In genomic region chr1:67485046-67485811, GRCh38 we compare ENCODE assay signal across 15 cellular contexts.
"Had no signal": no experiment of that assay in that cellular context is flagged by ENCODE, and none has a peak within 500 bp of the region (broad histone marks: within the 10 kb centered on the region; RNA-seq: fewer than 3 reads in every experiment).

No MANE protein-coding gene starts in this region.

- H3K36me3 ChIP-seq: breast epithelium, sigmoid colon had no signal

- H3K27ac ChIP-seq: breast epithelium, sigmoid colon had no signal

- H3K4me1 Mint-ChIP-seq: immature natural killer cell had no signal

- H3K9me3 Mint-ChIP-seq: dendritic cell treated with granulocyte-macrophage colony-stimulating factor and Interleukin-4, amounts not matched to agents 40 ng/mL and 50 ng/mL, for 4 days; effector memory CD8-positive, alpha-beta T cell; immature natural killer cell had no signal

- H3K36me3 Mint-ChIP-seq: activated naive CD8-positive, alpha-beta T cell; immature natural killer cell had no signal

- H3K27me3 ChIP-seq: breast epithelium, sigmoid colon had no signal

- H3K27ac Mint-ChIP-seq: activated naive CD8-positive, alpha-beta T cell; dendritic cell treated with granulocyte-macrophage colony-stimulating factor and Interleukin-4, amounts not matched to agents 40 ng/mL and 50 ng/mL, for 4 days; effector memory CD8-positive, alpha-beta T cell; immature natural killer cell had no signal

- DNase-seq: activated CD4-positive, alpha-beta T cell treated with anti-CD3 and anti-CD28 coated beads, Interleukin-2, amount 50 U/mL, for 1 hour; activated CD4-positive, CD25-positive, alpha-beta regulatory T cell; activated CD8-positive, alpha-beta memory T cell treated with anti-CD3 and anti-CD28 coated beads for 24 hours; activated gamma-delta T cell treated with Interleukin-2 at 50 U/mL for 16 hours; cerebellar nuclear complex; effector memory CD8-positive, alpha-beta T cell; foreskin melanocyte; head of caudate nucleus; immature natural killer cell; sigmoid colon; stimulated activated CD4-positive, alpha-beta T cell treated with anti-CD3 and anti-CD28 coated beads, Interleukin-12 subunit alpha, Interleukin-12 subunit beta, amount 100 ng/mL, for 4 hours; stimulated activated CD4-positive, alpha-beta T cell treated with anti-CD3 and anti-CD28 coated beads, Interleukin-2, amount 100 ng/mL, for 24 hours had no signal

- H3K9me3 ChIP-seq: breast epithelium, sigmoid colon had no signal

- H3K4me3 Mint-ChIP-seq: activated naive CD8-positive, alpha-beta T cell; dendritic cell treated with granulocyte-macrophage colony-stimulating factor and Interleukin-4, amounts not matched to agents 40 ng/mL and 50 ng/mL, for 4 days; effector memory CD8-positive, alpha-beta T cell; immature natural killer cell had no signal

- H3K4me3 ChIP-seq: breast epithelium, sigmoid colon had no signal

- H3K27me3 Mint-ChIP-seq: activated naive CD8-positive, alpha-beta T cell; dendritic cell treated with granulocyte-macrophage colony-stimulating factor and Interleukin-4, amounts not matched to agents 40 ng/mL and 50 ng/mL, for 4 days; effector memory CD8-positive, alpha-beta T cell had no signal

- ATAC-seq: effector memory CD8-positive, alpha-beta T cell had no signal

- H3K4me1 ChIP-seq: breast epithelium, sigmoid colon had no signal
